Comparison of ENCODE assay signal across 14 cellular contexts in genomic region chr7:70714506-70715038, GRCh38.
DNase-seq lines count a peak whose midpoint lies in the region; ATAC-seq and TF ChIP-seq lines count a peak whose summit lies in the region.
"Had no signal": no experiment of that assay in that cellular context is flagged by ENCODE, and none has a peak within 500 bp of the region (broad histone marks: within the 10 kb centered on the region; RNA-seq: fewer than 3 reads in every experiment).

No MANE protein-coding gene starts in this region.

- H3K9ac ChIP-seq in mesendoderm (ENCODE audit: low read length) = no peak overlapping the region
- H3K9ac ChIP-seq: BLaER1 treated with 17β-estradiol and CSF1 and Interleukin-3, amounts not matched to agents 10 nM and 100 nM had no signal

- H3K27ac Mint-ChIP-seq in T-helper 17 cell (peak overlapping the region; percentile 82), endothelial cell (ENCODE audit: unreplicated experiment) (no peak overlapping the region), natural killer cell (peak overlapping the region; percentile 44 to 53)
- H3K27ac Mint-ChIP-seq in activated T-helper 17 cell treated with anti-CD3 and anti-CD28 coated beads, Interleukin-2, amount 50 U/mL, for 72 hours = no peak overlapping the region
- H3K27ac Mint-ChIP-seq: B cell; CD8-positive, alpha-beta T cell had no signal

- H3K36me3 ChIP-seq in suprapubic skin = no peaks in the 10 kb centered on the region
- no peaks in the 10 kb centered on the region for H3K36me3 ChIP-seq in mesendoderm (ENCODE audit: control insufficient read depth, insufficient read depth, low read length)
- H3K36me3 ChIP-seq: HAP-1 had no signal

- TF ChIP-seq CTCF in endothelial cell (IDR thresholded peaks at IDR 0.05; ENCODE audit: unreplicated experiment) (no peak), natural killer cell (IDR thresholded peaks at IDR 0.05) (no peak), suprapubic skin (IDR thresholded peaks at IDR 0.05) (no peak)

- H3K4me1 Mint-ChIP-seq in T-helper 17 cell (peaks cover 22% of the 10 kb centered on the region), endothelial cell (ENCODE audit: unreplicated experiment) (peaks cover 39% of the 10 kb centered on the region), natural killer cell (peaks cover 88 to 89% of the 10 kb centered on the region in 2 donors)
- H3K4me1 Mint-ChIP-seq in activated T-helper 17 cell treated with anti-CD3 and anti-CD28 coated beads, Interleukin-2, amount 50 U/mL, for 72 hours = peaks cover 10% of the 10 kb centered on the region

- peaks cover 27% of the 10 kb centered on the region for H3K79me1 ChIP-seq in mesendoderm (ENCODE audit: low read length)

- H2BK120ac ChIP-seq in mesendoderm (ENCODE audit: low read depth, low read length) = no peak overlapping the region

- TF ChIP-seq POLR2A in suprapubic skin (IDR thresholded peaks at IDR 0.05) = no peak

- H3K4me3 Mint-ChIP-seq in T-helper 17 cell (no peak overlapping the region), endothelial cell (ENCODE audit: unreplicated experiment) (peak overlapping the region; percentile 58), natural killer cell (no peak overlapping the region)
- H3K4me3 Mint-ChIP-seq in activated T-helper 17 cell treated with anti-CD3 and anti-CD28 coated beads, Interleukin-2, amount 50 U/mL, for 72 hours = no peak overlapping the region
- H3K4me3 Mint-ChIP-seq: B cell; CD8-positive, alpha-beta T cell had no signal

- no peak overlapping the region for H2AK5ac ChIP-seq in mesendoderm (ENCODE audit: low read length)

- H3K4ac ChIP-seq in mesendoderm (ENCODE audit: low read depth, low read length) = no peak overlapping the region

- H3K4me3 ChIP-seq in suprapubic skin (no peak overlapping the region), mesendoderm (ENCODE audit: low read length) (no peak overlapping the region)
- H3K4me3 ChIP-seq: BLaER1 treated with 17β-estradiol and CSF1 and Interleukin-3, amounts not matched to agents 10 nM and 100 nM; GM12878; HAP-1 had no signal

- H4K8ac ChIP-seq in mesendoderm (ENCODE audit: low read depth, low read length) = no peak overlapping the region

- H3K36me3 Mint-ChIP-seq in T-helper 17 cell (ENCODE audit: low read depth) (no peaks in the 10 kb centered on the region), endothelial cell (ENCODE audit: low read depth, unreplicated experiment) (peaks cover 27% of the 10 kb centered on the region), natural killer cell (no peaks in the 10 kb centered on the region)
- H3K36me3 Mint-ChIP-seq in activated T-helper 17 cell treated with anti-CD3 and anti-CD28 coated beads, Interleukin-2, amount 50 U/mL, for 72 hours (ENCODE audit: low read depth) = peaks cover 5% of the 10 kb centered on the region
- H3K36me3 Mint-ChIP-seq: CD8-positive, alpha-beta T cell had no signal

- H3K4me1 ChIP-seq in suprapubic skin (peaks cover 62% of the 10 kb centered on the region), mesendoderm (ENCODE audit: control insufficient read depth, low read depth, low read length) (peaks cover 6% of the 10 kb centered on the region)

- no peak overlapping the region for H3K18ac ChIP-seq in mesendoderm (ENCODE audit: low read length)

- H3K27me3 Mint-ChIP-seq in T-helper 17 cell (no peaks in the 10 kb centered on the region), endothelial cell (ENCODE audit: unreplicated experiment) (peaks cover 2% of the 10 kb centered on the region), natural killer cell (ENCODE audit: low read depth in 2 of 2) (no peaks in the 10 kb centered on the region)
- no peaks in the 10 kb centered on the region for H3K27me3 Mint-ChIP-seq in activated T-helper 17 cell treated with anti-CD3 and anti-CD28 coated beads, Interleukin-2, amount 50 U/mL, for 72 hours
- H3K27me3 Mint-ChIP-seq: B cell had no signal

- H3K9me3 ChIP-seq in T-helper 17 cell (ENCODE audit: control insufficient read depth, low read length, poor library complexity, severe bottlenecking) (no peaks in the 10 kb centered on the region), suprapubic skin (no peaks in the 10 kb centered on the region)
- H3K9me3 ChIP-seq: HAP-1 had no signal

- H3K56ac ChIP-seq in mesendoderm (ENCODE audit: low read length) = no peak overlapping the region

- H2BK15ac ChIP-seq in mesendoderm (replicated peaks; ENCODE audit: low read depth) = no peak overlapping the region

- ATAC-seq in T-helper 17 cell (no peak), natural killer cell (no peak)
- ATAC-seq in activated T-helper 17 cell treated with anti-CD3 and anti-CD28 coated beads, Interleukin-2, amount 50 U/mL, for 72 hours (replicated peaks) = no peak
- ATAC-seq: CD8-positive, alpha-beta T cell; GM12878 had no signal

- TF ChIP-seq EP300 in suprapubic skin (IDR thresholded peaks at IDR 0.05) = no peak

- WGBS in suprapubic skin = 70% methylated on average over 6 of the region's 6 CpGs
- WGBS in mesendoderm (ENCODE audit: extremely low coverage, insufficient coverage, low lambda C conversion rate) = no CpG with 5 or more reads among the region's 6 CpGs

- H3K79me2 ChIP-seq in mesendoderm (ENCODE audit: control insufficient read depth, insufficient read depth, low read length) = peaks cover 39% of the 10 kb centered on the region

- no peak overlapping the region for H4K5ac ChIP-seq in mesendoderm (ENCODE audit: low read length)

- no peak overlapping the region for H2BK5ac ChIP-seq in mesendoderm (ENCODE audit: low read length)

- H3K27ac ChIP-seq in suprapubic skin = peak overlapping the region; percentile 29
- H3K27ac ChIP-seq in mesendoderm (ENCODE audit: low read depth, low read length) = no peak overlapping the region
- H3K27ac ChIP-seq: BLaER1 treated with 17β-estradiol and CSF1 and Interleukin-3, amounts not matched to agents 10 nM and 100 nM had no signal

- H3K23ac ChIP-seq in mesendoderm (ENCODE audit: low read length) = no peak overlapping the region

- no peak overlapping the region for H3K4me2 ChIP-seq in mesendoderm (ENCODE audit: low read length)

- DNase-seq in T-helper 17 cell (no peak), endothelial cell (ENCODE audit: low spot score) (no peak), natural killer cell (no peak), suprapubic skin (ENCODE audit: low spot score in 2 of 2) (no peak), NCI-H2081 (lab: John Stamatoyannopoulos, UW) (no peak), mesendoderm (no peak)
- DNase-seq: Calu3; CD8-positive, alpha-beta T cell; DMS79 treated with DMSO at 0.1 percent for 48 hours had no signal

- H3K9me3 Mint-ChIP-seq in endothelial cell (ENCODE audit: unreplicated experiment) = no peaks in the 10 kb centered on the region
- H3K9me3 Mint-ChIP-seq in natural killer cell = no peaks in the 10 kb centered on the region
- peaks cover 7% of the 10 kb centered on the region for H3K9me3 Mint-ChIP-seq in activated T-helper 17 cell treated with anti-CD3 and anti-CD28 coated beads, Interleukin-2, amount 50 U/mL, for 72 hours
- H3K9me3 Mint-ChIP-seq: CD8-positive, alpha-beta T cell had no signal

- H3K27me3 ChIP-seq in suprapubic skin = no peaks in the 10 kb centered on the region
- no peaks in the 10 kb centered on the region for H3K27me3 ChIP-seq in mesendoderm (ENCODE audit: insufficient read depth, low read length, poor library complexity)
- H3K27me3 ChIP-seq: BLaER1 treated with 17β-estradiol and CSF1 and Interleukin-3, amounts not matched to agents 10 nM and 100 nM had no signal

- intact Hi-C loops in natural killer cell (cut with micrococcal nuclease) = no loop called here

Comparison
In these comparisons a context has a peak if more than half of its experiments do, and no peak if none do; other contexts are left out.
1. H3K27ac Mint-ChIP-seq: peak in T-helper 17 cell (single experiment) and natural killer cell (2 of 2); none in endothelial cell (single experiment) and activated T-helper 17 cell treated with anti-CD3 and anti-CD28 coated beads, Interleukin-2, amount 50 U/mL, for 72 hours (single experiment).